ENCODE assay signal across 14 cellular contexts in genomic region chr10:72108811-72109618, GRCh38. TPM values are rescaled to one million over a fixed set of nuclear protein-coding genes. Genes with fewer than 3 reads are reported as not detected.
DNase-seq lines count a peak whose midpoint lies in the region; ATAC-seq and TF ChIP-seq lines count a peak whose summit lies in the region.
"Had no signal": no experiment of that assay in that cellular context is flagged by ENCODE, and none has a peak within 500 bp of the region (broad histone marks: within the 10 kb centered on the region; RNA-seq: fewer than 3 reads in every experiment).

No MANE protein-coding gene starts in this region.

- no peak overlapping the region for H3K23ac ChIP-seq in mesendoderm (ENCODE audit: low read length)

- no peak overlapping the region for H2BK120ac ChIP-seq in mesendoderm (ENCODE audit: low read depth, low read length)

- H3K4me2 ChIP-seq in mesendoderm (ENCODE audit: low read length), result no peak overlapping the region

- peaks cover 53% of the 10 kb centered on the region for H3K4me1 ChIP-seq in CD4-positive, CD25-positive, alpha-beta regulatory T cell (ENCODE audit: control insufficient read depth, insufficient read depth, low read length, poor library complexity, severe bottlenecking)
- peaks cover 13% of the 10 kb centered on the region for H3K4me1 ChIP-seq in HEK293 (ENCODE audit: control insufficient read depth, insufficient read depth, low read length)
- no peaks in the 10 kb centered on the region for H3K4me1 ChIP-seq in mesendoderm (ENCODE audit: control insufficient read depth, low read depth, low read length)

- H3K79me1 ChIP-seq in mesendoderm (ENCODE audit: low read length), result no peaks in the 10 kb centered on the region

- peak overlapping the region; percentile 91 to 99 (median 94) for H3K27ac Mint-ChIP-seq in CD4-positive, CD25-positive, alpha-beta regulatory T cell
- peak overlapping the region; percentile 89 for H3K27ac Mint-ChIP-seq in activated naive CD8-positive, alpha-beta T cell treated with anti-CD3 and anti-CD28 coated beads for 36 hours

- no peak overlapping the region for H4K8ac ChIP-seq in mesendoderm (ENCODE audit: low read depth, low read length)

- peaks cover 7% of the 10 kb centered on the region for H3K36me3 Mint-ChIP-seq in CD4-positive, CD25-positive, alpha-beta regulatory T cell
- H3K36me3 Mint-ChIP-seq in activated naive CD8-positive, alpha-beta T cell treated with anti-CD3 and anti-CD28 coated beads for 36 hours, result peaks cover 33% of the 10 kb centered on the region

- CTCF ChIA-PET in HEK293 (lab: Yijun Ruan, JAX), result interaction anchor here (0.7 to 1.5 kb wide), 5 partner anchors 10 to 107 kb away, joined by 3 to 10 read pairs (median 4); partner anchors contain the start of genes ANAPC16 and ASCC1

- peak overlapping the region; percentile 78 for H3K27ac ChIP-seq in CD4-positive, CD25-positive, alpha-beta regulatory T cell (ENCODE audit: insufficient read depth, low read length, poor library complexity, severe bottlenecking)
- H3K27ac ChIP-seq in HEK293 (ENCODE audit: extremely low read depth, low read depth, low read length) (no peak overlapping the region), mesendoderm (ENCODE audit: low read depth, low read length) (no peak overlapping the region)
- H3K27ac ChIP-seq: HL-60, SJSA1 had no signal

- H3K18ac ChIP-seq in mesendoderm (ENCODE audit: low read length), result no peak overlapping the region

- H3K4me3 Mint-ChIP-seq in CD4-positive, CD25-positive, alpha-beta regulatory T cell, result peak overlapping the region; percentile 59 to 88 (median 74)
- H3K4me3 Mint-ChIP-seq in activated naive CD8-positive, alpha-beta T cell treated with anti-CD3 and anti-CD28 coated beads for 36 hours, result peak overlapping the region; percentile 38

- H3K9me3 Mint-ChIP-seq in CD4-positive, CD25-positive, alpha-beta regulatory T cell, result no peaks in the 10 kb centered on the region
- H3K9me3 Mint-ChIP-seq in activated naive CD8-positive, alpha-beta T cell treated with anti-CD3 and anti-CD28 coated beads for 36 hours, result no peaks in the 10 kb centered on the region

- no peak overlapping the region for H4K5ac ChIP-seq in mesendoderm (ENCODE audit: low read length)

- H3K27me3 ChIP-seq in CD4-positive, CD25-positive, alpha-beta regulatory T cell (ENCODE audit: control insufficient read depth, insufficient read depth, low read length), result no peaks in the 10 kb centered on the region
- H3K27me3 ChIP-seq in mesendoderm (ENCODE audit: insufficient read depth, low read length, poor library complexity), result no peaks in the 10 kb centered on the region
- H3K27me3 ChIP-seq: SJSA1 had no signal

- no CpG with 5 or more reads among the region's 1 CpG for WGBS in mesendoderm (ENCODE audit: extremely low coverage, insufficient coverage, low lambda C conversion rate)

- H3K4me1 Mint-ChIP-seq in CD4-positive, CD25-positive, alpha-beta regulatory T cell, result peaks cover 50 to 88% (median 61%) of the 10 kb centered on the region in 4 donors
- H3K4me1 Mint-ChIP-seq in activated naive CD8-positive, alpha-beta T cell treated with anti-CD3 and anti-CD28 coated beads for 36 hours, result peaks cover 68% of the 10 kb centered on the region

- H3K9me3 ChIP-seq in CD4-positive, CD25-positive, alpha-beta regulatory T cell (ENCODE audit: control insufficient read depth in 2 of 2, low read length in 2 of 2), result no peaks in the 10 kb centered on the region
- H3K9me3 ChIP-seq in HEK293 (ENCODE audit: control insufficient read depth, insufficient read depth, low read depth, low read length), result no peaks in the 10 kb centered on the region
- H3K9me3 ChIP-seq: SJSA1 had no signal

- peak; percentile 8 to 9 for ATAC-seq in CD4-positive, CD25-positive, alpha-beta regulatory T cell (ENCODE audit: low read depth in 2 of 2)

- H2BK5ac ChIP-seq in mesendoderm (ENCODE audit: low read length), result no peak overlapping the region

- no peaks in the 10 kb centered on the region for H3K79me2 ChIP-seq in mesendoderm (ENCODE audit: control insufficient read depth, insufficient read depth, low read length)

- no peak overlapping the region for H2BK15ac ChIP-seq in mesendoderm (replicated peaks; ENCODE audit: low read depth)

- no peak overlapping the region for H3K9ac ChIP-seq in mesendoderm (ENCODE audit: low read length)

- H3K4me3 ChIP-seq in CD4-positive, CD25-positive, alpha-beta regulatory T cell (ENCODE audit: low read depth, low read length), result peak overlapping the region; percentile 66
- H3K4me3 ChIP-seq in HEK293 (ENCODE audit: low read depth, low read length), result no peak overlapping the region
- no peak overlapping the region for H3K4me3 ChIP-seq in mesendoderm (ENCODE audit: low read length)
- H3K4me3 ChIP-seq: SJSA1 had no signal

- H2AK5ac ChIP-seq in mesendoderm (ENCODE audit: low read length), result no peak overlapping the region

- no peak for TF ChIP-seq CTCF in HEK293 (tag by site-specific recombination; IDR thresholded peaks at IDR 0.05)

- no peaks in the 10 kb centered on the region for H3K27me3 Mint-ChIP-seq in CD4-positive, CD25-positive, alpha-beta regulatory T cell
- no peaks in the 10 kb centered on the region for H3K27me3 Mint-ChIP-seq in activated naive CD8-positive, alpha-beta T cell treated with anti-CD3 and anti-CD28 coated beads for 36 hours

- POLR2A ChIA-PET in HEK293 (lab: Yijun Ruan, JAX), result interaction anchor here (0.5 kb wide), 1 partner anchor 88 kb away, joined by 5 read pairs; no protein-coding TSS in a partner anchor

- no peak overlapping the region for H3K4ac ChIP-seq in mesendoderm (ENCODE audit: low read depth, low read length)

- no peak for DNase-seq in CD4-positive, CD25-positive, alpha-beta regulatory T cell
- DNase-seq in activated naive CD8-positive, alpha-beta T cell treated with anti-CD3 and anti-CD28 coated beads for 36 hours, result no peak
- DNase-seq in mesendoderm (peak; percentile 46), mesenteric fat pad (ENCODE audit: low spot score) (no peak), cerebellar cortex (ENCODE audit: low spot score) (no peak), NCI-H146 treated with DMSO at 0.1 percent for 48 hours (lab: John Stamatoyannopoulos, UW; ENCODE audit: unreplicated experiment) (no peak), NK-92 (lab: John Stamatoyannopoulos, UW; ENCODE audit: unreplicated experiment) (no peak)
- DNase-seq: DMS 273 treated with DMSO at 0.1 percent for 48 hours; effector CD4-positive, alpha-beta T cell; NCI-H2029; retina had no signal

- no peak overlapping the region for H3K56ac ChIP-seq in mesendoderm (ENCODE audit: low read length)

- no peaks in the 10 kb centered on the region for H3K36me3 ChIP-seq in CD4-positive, CD25-positive, alpha-beta regulatory T cell (ENCODE audit: control insufficient read depth, insufficient read depth, low read length)
- H3K36me3 ChIP-seq in HEK293 (ENCODE audit: control insufficient read depth in 2 of 2, insufficient read depth in 1 of 2, low read length in 2 of 2) (no peaks in the 10 kb centered on the region), mesendoderm (ENCODE audit: control insufficient read depth, insufficient read depth, low read length) (no peaks in the 10 kb centered on the region)
- H3K36me3 ChIP-seq: SJSA1 had no signal

TF ChIP-seq in HEK293, 187 proteins besides CTCF, POLR2A, EP300 and RAD21:
- TF ChIP-seq ZNF350 (tag by site-specific recombination; IDR thresholded peaks at IDR 0.05) (no peak), ZNF341 (tag by site-specific recombination; IDR thresholded peaks at IDR 0.05; ENCODE audit: low read depth) (peak; percentile 40; the same call in 1 of the 2 replicates), MYNN (tag by site-specific recombination; IDR thresholded peaks at IDR 0.05; ENCODE audit: borderline replicate concordance) (peak; percentile 89), ZNF138 (tag by site-specific recombination; IDR thresholded peaks at IDR 0.05; ENCODE audit: borderline replicate concordance) (no peak), FEZF1 (tag by site-specific recombination; IDR thresholded peaks at IDR 0.05) (peak; percentile 72), ZBTB17 (tag by site-specific recombination; IDR thresholded peaks at IDR 0.05) (peak; percentile 53; the same call in 1 of the 2 replicates)

RNA-seq across cellular contexts. Expression of gene SPOCK2, which starts 20.7 kb away (rescaled TPM):
- 683 TPM for total RNA-seq in CD4-positive, CD25-positive, alpha-beta regulatory T cell
- polyA plus RNA-seq in CD4-positive, CD25-positive, alpha-beta regulatory T cell, result 100 to 1,000 TPM; 221 to 321 (median 270) TPM
- 100 to 1,000 TPM; 136 to 142 TPM for total RNA-seq in activated naive CD8-positive, alpha-beta T cell treated with anti-CD3 and anti-CD28 coated beads for 36 hours
- 1.2 TPM for polyA plus RNA-seq in mesendoderm (2013, experiment 1 of 2)
- 1.1 TPM for polyA plus RNA-seq in mesendoderm (2013, experiment 2 of 2)
- total RNA-seq in mesenteric fat pad, result 5.8 TPM
- total RNA-seq: SJSA1 had no signal

Comparison
In these comparisons a context has a peak if more than half of its experiments do, and no peak if none do; other contexts are left out.
1. RNA of gene SPOCK2, which starts 20.7 kb away (total RNA-seq): 683 TPM in CD4-positive, CD25-positive, alpha-beta regulatory T cell (single experiment) and 136 to 142 TPM in activated naive CD8-positive, alpha-beta T cell treated with anti-CD3 and anti-CD28 coated beads for 36 hours; 5.8 TPM in mesenteric fat pad (single experiment); every median in the first group is over 10 times any median in the second.